ENCODE assay signal across 15 cellular contexts in the genomic region with DNA sequence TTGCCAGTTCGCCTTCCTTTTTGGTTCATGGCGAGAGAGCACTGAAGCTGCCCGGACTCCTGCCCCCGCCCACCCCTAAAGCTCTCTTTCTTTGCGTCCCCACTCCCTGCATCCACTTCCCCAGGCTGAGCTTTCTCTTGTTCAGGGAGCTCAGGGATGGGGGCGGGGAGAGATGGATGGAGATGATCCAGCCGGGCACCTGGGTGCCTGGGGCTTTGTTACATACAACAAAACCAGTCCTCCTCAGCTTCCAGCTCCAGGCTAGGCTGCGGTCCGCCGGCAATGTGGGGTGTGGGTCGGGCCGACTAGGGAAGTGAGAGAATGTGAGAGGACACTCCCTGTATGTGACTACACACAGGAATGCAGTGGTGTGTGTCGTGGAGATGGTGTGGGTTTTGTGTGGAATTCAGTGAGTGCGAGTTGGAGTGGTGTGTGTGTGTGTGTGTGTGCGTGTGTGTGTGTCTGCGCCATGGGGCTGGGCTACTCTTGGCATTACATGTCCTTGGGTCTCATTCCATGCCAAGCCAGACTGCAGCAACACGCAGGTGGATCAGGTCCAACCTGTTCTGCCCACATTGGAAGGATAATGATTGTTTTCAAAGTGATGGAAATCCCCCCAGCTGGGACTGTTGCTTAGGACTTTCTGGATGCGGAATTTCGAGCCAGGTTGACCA.
DNase-seq lines count a peak whose midpoint lies in the region; FAIRE-seq and TF ChIP-seq lines count a peak whose summit lies in the region.
"Had no signal": no experiment of that assay in that cellular context is flagged by ENCODE, and none has a peak within 500 bp of the region (broad histone marks: within the 10 kb centered on the region; RNA-seq: fewer than 3 reads in every experiment).

No MANE protein-coding gene starts in this region.

- no peaks in the 10 kb centered on the region for H3K4me1 ChIP-seq in BE2C
- H3K4me1 ChIP-seq in PC-9 (replicated peaks; ENCODE audit: insufficient read depth) = no peaks in the 10 kb centered on the region
- H3K4me1 ChIP-seq: BLaER1 treated with 17β-estradiol and CSF1 and Interleukin-3, amounts not matched to agents 10 nM and 100 nM had no signal

- TF ChIP-seq POLR2A in H54 (IDR thresholded peaks at IDR 0.05; ENCODE audit: low read depth, low read length) = no peak

- no peak for TF ChIP-seq EP300 in neural cell (conservative IDR thresholded peaks at IDR 0.05; ENCODE audit: poor library complexity, severe bottlenecking)

- H3K4me2 ChIP-seq in neural cell (ENCODE audit: low read length) = peak overlapping the region; percentile 14
- H3K4me2 ChIP-seq in PC-9 = no peak overlapping the region; the same call in 1 of the 2 replicates
- H3K4me2 ChIP-seq: BLaER1 treated with 17β-estradiol and CSF1 and Interleukin-3, amounts not matched to agents 10 nM and 100 nM had no signal

- H3K9me3 ChIP-seq in BE2C = no peaks in the 10 kb centered on the region
- H3K9me3 ChIP-seq in neural cell (ENCODE audit: low read length) = no peaks in the 10 kb centered on the region
- H3K9me3 ChIP-seq in PC-9 (ENCODE audit: insufficient read depth, low read depth) = no peaks in the 10 kb centered on the region
- H3K9me3 ChIP-seq: neutrophil had no signal

- no peak overlapping the region; the same call in 1 of the 2 replicates for H3K4me3 ChIP-seq in BE2C (ENCODE audit: low read depth, low read length)
- H3K4me3 ChIP-seq in neural cell (ENCODE audit: low read length) = peak overlapping the region; percentile 78
- H3K4me3 ChIP-seq in PC-9 = no peak overlapping the region
- H3K4me3 ChIP-seq: BLaER1 treated with 17β-estradiol and CSF1 and Interleukin-3, amounts not matched to agents 10 nM and 100 nM had no signal

- FAIRE-seq in H54 (lab: Jason Lieb, UNC) = no peak

- DNase-seq in BE2C (peak; percentile 7), NCI-H510A treated with DMSO at 0.1 percent for 48 hours (lab: John Stamatoyannopoulos, UW) (peak; percentile 35), epithelial cell of prostate (ENCODE audit: low read depth, low spot score) (peak; percentile 12), H54 (ENCODE audit: insufficient read length, low spot score) (no peak), PC-9 (no peak)
- DNase-seq in activated naive CD4-positive, alpha-beta T cell treated with anti-CD3 and anti-CD28 coated beads, Interleukin-2, amount 50 U/mL, for 16 hours = no peak
- no peak for DNase-seq in activated CD8-positive, alpha-beta memory T cell treated with anti-CD3 and anti-CD28 coated beads for 24 hours
- DNase-seq: activated CD4-positive, alpha-beta T cell treated with anti-CD3 and anti-CD28 coated beads, Interleukin-2, amount 10 ng/mL, durations not matched to agents 7 days and 5 days; activated naive CD4-positive, alpha-beta T cell treated with anti-CD3 and anti-CD28 coated beads for 36 hours; effector memory CD4-positive, alpha-beta T cell; NCI-H526 treated with DMSO at 0.1 percent for 48 hours; stimulated activated CD4-positive, alpha-beta T cell treated with anti-CD3 and anti-CD28 coated beads, Interleukin-2, amount 100 ng/mL, for 48 hours had no signal

- no peak for TF ChIP-seq RAD21 in neural cell (conservative IDR thresholded peaks at IDR 0.05)

- no TSS peak for BruUV-seq in PC-9 (replicated peaks; lab: Mats Ljungman, UMichigan)

- POLR2A ChIA-PET in PC-9 (lab: Charles Lee; ENCODE audit: unreplicated experiment) = no interaction called here

- H3K9ac ChIP-seq in neural cell (ENCODE audit: low read length) = peak overlapping the region; percentile 88
- H3K9ac ChIP-seq: BLaER1 treated with 17β-estradiol and CSF1 and Interleukin-3, amounts not matched to agents 10 nM and 100 nM had no signal

- H3K79me2 ChIP-seq in neural cell (replicated peaks; ENCODE audit: insufficient read depth, low read length) (peaks cover 33% of the 10 kb centered on the region), PC-9 (ENCODE audit: low read depth) (no peaks in the 10 kb centered on the region)

- H3K27me3 ChIP-seq in BE2C = peaks cover 3% of the 10 kb centered on the region; the same call in 1 of the 2 replicates
- H3K27me3 ChIP-seq in neural cell (ENCODE audit: insufficient read depth, low read depth, low read length) = no peaks in the 10 kb centered on the region
- peaks cover 29% of the 10 kb centered on the region for H3K27me3 ChIP-seq in PC-9 (ENCODE audit: insufficient read depth, low read depth)

- H3F3A ChIP-seq in neural cell (ENCODE audit: insufficient read depth, low read length, poor library complexity, severe bottlenecking) (no peaks in the 10 kb centered on the region), PC-9 (ENCODE audit: insufficient read depth, low read depth) (no peaks in the 10 kb centered on the region)

- TF ChIP-seq CTCF in BE2C (IDR thresholded peaks at IDR 0.05; ENCODE audit: low read depth, low read length) (no peak), neural cell (IDR thresholded peaks at IDR 0.05; ENCODE audit: poor library complexity, severe bottlenecking) (no peak), PC-9 (conservative IDR thresholded peaks at IDR 0.05) (no peak)

- H4K20me1 ChIP-seq in neural cell (ENCODE audit: insufficient read depth) (no peaks in the 10 kb centered on the region), PC-9 (ENCODE audit: insufficient read depth) (no peaks in the 10 kb centered on the region)
- H4K20me1 ChIP-seq: BLaER1 treated with 17β-estradiol and CSF1 and Interleukin-3, amounts not matched to agents 10 nM and 100 nM had no signal

- peak overlapping the region; percentile 21 for H2AFZ ChIP-seq in neural cell (ENCODE audit: low read depth, low read length)
- no peak overlapping the region for H2AFZ ChIP-seq in PC-9

- CTCF ChIA-PET in PC-9 (lab: Charles Lee) = no interaction called here

- H3K36me3 ChIP-seq in BE2C (no peaks in the 10 kb centered on the region), neural cell (ENCODE audit: insufficient read depth, low read length) (no peaks in the 10 kb centered on the region), PC-9 (ENCODE audit: low read depth) (no peaks in the 10 kb centered on the region)
- H3K36me3 ChIP-seq: BLaER1 treated with 17β-estradiol and CSF1 and Interleukin-3, amounts not matched to agents 10 nM and 100 nM; neutrophil had no signal

- intact Hi-C loops in PC-9 (cut with micrococcal nuclease; ENCODE audit: unreplicated experiment) = no loop called here

- H3K9me2 ChIP-seq in neural cell (ENCODE audit: insufficient read depth, low read length) (no peaks in the 10 kb centered on the region), PC-9 (ENCODE audit: insufficient read depth) (no peaks in the 10 kb centered on the region)

- H3K27ac ChIP-seq in epithelial cell of prostate (no peak overlapping the region), neural cell (ENCODE audit: low read length) (peak overlapping the region; percentile 89), PC-9 (no peak overlapping the region)
- H3K27ac ChIP-seq: BLaER1 treated with 17β-estradiol and CSF1 and Interleukin-3, amounts not matched to agents 10 nM and 100 nM; neutrophil had no signal

TF ChIP-seq in neural cell, 6 proteins besides CTCF, POLR2A, EP300 and RAD21:
- TF ChIP-seq EZH2 (IDR thresholded peaks at IDR 0.05; ENCODE audit: borderline replicate concordance, insufficient read depth, low read length, poor library complexity, severe bottlenecking) (no peak), POLR2AphosphoS5 (IDR thresholded peaks at IDR 0.05) (peak; percentile 39)
TF ChIP-seq in neural cell: peak in this region for 1.

Comparison
In these comparisons a context has a peak if more than half of its experiments do, and no peak if none do; other contexts are left out.
1. DNase-seq: peak in BE2C (single experiment), NCI-H510A treated with DMSO at 0.1 percent for 48 hours (single experiment) and epithelial cell of prostate (single experiment); none in activated naive CD4-positive, alpha-beta T cell treated with anti-CD3 and anti-CD28 coated beads, Interleukin-2, amount 50 U/mL, for 16 hours (single experiment), activated CD8-positive, alpha-beta memory T cell treated with anti-CD3 and anti-CD28 coated beads for 24 hours (single experiment), H54 (single experiment) and PC-9 (0 of 2).